1 cellular context compared by ENCODE assay signal in the genomic region with DNA sequence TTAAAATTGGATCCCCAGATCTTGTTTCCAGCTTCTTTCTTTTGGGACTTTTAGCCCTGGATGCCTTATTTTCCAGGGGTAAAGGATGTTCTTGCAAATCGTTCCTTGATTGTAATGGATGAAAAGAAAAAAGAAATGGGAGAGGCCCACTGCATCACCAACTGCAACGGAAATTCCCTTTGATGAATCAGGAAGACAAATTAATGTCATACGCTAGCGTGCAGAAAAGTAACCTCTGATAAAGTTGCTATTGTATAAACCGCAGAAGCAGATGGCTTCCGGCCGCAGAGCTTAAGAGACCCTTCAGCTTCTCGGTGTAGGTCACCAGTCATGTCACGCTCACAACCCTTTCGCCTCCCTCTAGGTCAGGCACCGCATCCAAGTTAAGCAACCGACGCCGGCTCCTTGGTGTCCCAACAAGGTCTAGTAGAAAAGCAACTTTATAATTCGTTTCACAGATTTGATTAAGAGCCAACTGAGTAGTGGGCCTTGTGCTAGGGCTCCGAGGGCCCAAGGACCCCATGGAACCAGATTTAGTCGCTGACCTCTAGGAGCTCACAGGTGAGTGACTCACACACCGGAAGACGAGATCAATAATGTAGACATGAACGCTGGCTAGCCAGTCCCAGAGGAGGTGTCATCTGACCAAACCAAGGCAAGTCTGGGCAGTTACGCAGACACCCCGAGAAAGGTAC.
TF ChIP-seq lines count a peak whose summit lies in the region.

No MANE protein-coding gene starts in this region.

TF ChIP-seq in GM23338, 12 proteins besides CTCF, POLR2A, EP300 and RAD21:
- TF ChIP-seq, protein P1, sequence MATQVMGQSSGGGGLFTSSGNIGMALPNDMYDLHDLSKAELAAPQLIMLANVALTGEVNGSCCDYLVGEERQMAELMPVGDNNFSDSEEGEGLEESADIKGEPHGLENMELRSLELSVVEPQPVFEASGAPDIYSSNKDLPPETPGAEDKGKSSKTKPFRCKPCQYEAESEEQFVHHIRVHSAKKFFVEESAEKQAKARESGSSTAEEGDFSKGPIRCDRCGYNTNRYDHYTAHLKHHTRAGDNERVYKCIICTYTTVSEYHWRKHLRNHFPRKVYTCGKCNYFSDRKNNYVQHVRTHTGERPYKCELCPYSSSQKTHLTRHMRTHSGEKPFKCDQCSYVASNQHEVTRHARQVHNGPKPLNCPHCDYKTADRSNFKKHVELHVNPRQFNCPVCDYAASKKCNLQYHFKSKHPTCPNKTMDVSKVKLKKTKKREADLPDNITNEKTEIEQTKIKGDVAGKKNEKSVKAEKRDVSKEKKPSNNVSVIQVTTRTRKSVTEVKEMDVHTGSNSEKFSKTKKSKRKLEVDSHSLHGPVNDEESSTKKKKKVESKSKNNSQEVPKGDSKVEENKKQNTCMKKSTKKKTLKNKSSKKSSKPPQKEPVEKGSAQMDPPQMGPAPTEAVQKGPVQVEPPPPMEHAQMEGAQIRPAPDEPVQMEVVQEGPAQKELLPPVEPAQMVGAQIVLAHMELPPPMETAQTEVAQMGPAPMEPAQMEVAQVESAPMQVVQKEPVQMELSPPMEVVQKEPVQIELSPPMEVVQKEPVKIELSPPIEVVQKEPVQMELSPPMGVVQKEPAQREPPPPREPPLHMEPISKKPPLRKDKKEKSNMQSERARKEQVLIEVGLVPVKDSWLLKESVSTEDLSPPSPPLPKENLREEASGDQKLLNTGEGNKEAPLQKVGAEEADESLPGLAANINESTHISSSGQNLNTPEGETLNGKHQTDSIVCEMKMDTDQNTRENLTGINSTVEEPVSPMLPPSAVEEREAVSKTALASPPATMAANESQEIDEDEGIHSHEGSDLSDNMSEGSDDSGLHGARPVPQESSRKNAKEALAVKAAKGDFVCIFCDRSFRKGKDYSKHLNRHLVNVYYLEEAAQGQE (IDR thresholded peaks at IDR 0.05; ENCODE audit: unreplicated experiment), result no peak
- TF ChIP-seq, protein P2, sequence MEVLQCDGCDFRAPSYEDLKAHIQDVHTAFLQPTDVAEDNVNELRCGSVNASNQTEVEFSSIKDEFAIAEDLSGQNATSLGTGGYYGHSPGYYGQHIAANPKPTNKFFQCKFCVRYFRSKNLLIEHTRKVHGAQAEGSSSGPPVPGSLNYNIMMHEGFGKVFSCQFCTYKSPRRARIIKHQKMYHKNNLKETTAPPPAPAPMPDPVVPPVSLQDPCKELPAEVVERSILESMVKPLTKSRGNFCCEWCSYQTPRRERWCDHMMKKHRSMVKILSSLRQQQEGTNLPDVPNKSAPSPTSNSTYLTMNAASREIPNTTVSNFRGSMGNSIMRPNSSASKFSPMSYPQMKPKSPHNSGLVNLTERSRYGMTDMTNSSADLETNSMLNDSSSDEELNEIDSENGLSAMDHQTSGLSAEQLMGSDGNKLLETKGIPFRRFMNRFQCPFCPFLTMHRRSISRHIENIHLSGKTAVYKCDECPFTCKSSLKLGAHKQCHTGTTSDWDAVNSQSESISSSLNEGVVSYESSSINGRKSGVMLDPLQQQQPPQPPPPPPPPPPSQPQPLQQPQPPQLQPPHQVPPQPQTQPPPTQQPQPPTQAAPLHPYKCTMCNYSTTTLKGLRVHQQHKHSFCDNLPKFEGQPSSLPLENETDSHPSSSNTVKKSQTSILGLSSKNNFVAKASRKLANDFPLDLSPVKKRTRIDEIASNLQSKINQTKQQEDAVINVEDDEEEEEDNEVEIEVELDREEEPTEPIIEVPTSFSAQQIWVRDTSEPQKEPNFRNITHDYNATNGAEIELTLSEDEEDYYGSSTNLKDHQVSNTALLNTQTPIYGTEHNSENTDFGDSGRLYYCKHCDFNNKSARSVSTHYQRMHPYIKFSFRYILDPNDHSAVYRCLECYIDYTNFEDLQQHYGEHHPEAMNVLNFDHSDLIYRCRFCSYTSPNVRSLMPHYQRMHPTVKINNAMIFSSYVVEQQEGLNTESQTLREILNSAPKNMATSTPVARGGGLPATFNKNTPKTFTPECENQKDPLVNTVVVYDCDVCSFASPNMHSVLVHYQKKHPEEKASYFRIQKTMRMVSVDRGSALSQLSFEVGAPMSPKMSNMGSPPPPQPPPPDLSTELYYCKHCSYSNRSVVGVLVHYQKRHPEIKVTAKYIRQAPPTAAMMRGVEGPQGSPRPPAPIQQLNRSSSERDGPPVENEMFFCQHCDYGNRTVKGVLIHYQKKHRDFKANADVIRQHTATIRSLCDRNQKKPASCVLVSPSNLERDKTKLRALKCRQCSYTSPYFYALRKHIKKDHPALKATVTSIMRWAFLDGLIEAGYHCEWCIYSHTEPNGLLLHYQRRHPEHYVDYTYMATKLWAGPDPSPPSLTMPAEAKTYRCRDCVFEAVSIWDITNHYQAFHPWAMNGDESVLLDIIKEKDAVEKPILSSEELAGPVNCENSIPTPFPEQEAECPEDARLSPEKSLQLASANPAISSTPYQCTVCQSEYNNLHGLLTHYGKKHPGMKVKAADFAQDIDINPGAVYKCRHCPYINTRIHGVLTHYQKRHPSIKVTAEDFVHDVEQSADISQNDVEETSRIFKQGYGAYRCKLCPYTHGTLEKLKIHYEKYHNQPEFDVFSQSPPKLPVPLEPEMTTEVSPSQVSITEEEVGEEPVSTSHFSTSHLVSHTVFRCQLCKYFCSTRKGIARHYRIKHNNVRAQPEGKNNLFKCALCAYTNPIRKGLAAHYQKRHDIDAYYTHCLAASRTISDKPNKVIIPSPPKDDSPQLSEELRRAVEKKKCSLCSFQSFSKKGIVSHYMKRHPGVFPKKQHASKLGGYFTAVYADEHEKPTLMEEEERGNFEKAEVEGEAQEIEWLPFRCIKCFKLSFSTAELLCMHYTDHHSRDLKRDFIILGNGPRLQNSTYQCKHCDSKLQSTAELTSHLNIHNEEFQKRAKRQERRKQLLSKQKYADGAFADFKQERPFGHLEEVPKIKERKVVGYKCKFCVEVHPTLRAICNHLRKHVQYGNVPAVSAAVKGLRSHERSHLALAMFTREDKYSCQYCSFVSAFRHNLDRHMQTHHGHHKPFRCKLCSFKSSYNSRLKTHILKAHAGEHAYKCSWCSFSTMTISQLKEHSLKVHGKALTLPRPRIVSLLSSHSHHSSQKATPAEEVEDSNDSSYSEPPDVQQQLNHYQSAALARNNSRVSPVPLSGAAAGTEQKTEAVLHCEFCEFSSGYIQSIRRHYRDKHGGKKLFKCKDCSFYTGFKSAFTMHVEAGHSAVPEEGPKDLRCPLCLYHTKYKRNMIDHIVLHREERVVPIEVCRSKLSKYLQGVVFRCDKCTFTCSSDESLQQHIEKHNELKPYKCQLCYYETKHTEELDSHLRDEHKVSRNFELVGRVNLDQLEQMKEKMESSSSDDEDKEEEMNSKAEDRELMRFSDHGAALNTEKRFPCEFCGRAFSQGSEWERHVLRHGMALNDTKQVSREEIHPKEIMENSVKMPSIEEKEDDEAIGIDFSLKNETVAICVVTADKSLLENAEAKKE (CRISPR knock-in tag; IDR thresholded peaks at IDR 0.05), result no peak
- TF ChIP-seq, protein P3, sequence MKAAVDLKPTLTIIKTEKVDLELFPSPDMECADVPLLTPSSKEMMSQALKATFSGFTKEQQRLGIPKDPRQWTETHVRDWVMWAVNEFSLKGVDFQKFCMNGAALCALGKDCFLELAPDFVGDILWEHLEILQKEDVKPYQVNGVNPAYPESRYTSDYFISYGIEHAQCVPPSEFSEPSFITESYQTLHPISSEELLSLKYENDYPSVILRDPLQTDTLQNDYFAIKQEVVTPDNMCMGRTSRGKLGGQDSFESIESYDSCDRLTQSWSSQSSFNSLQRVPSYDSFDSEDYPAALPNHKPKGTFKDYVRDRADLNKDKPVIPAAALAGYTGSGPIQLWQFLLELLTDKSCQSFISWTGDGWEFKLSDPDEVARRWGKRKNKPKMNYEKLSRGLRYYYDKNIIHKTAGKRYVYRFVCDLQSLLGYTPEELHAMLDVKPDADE (IDR thresholded peaks at IDR 0.05), result no peak
- no peak for TF ChIP-seq POLR2AphosphoS5 (IDR thresholded peaks at IDR 0.05; ENCODE audit: low read depth)
- no peak for TF ChIP-seq CREB1 (CRISPR knock-in tag; IDR thresholded peaks at IDR 0.05; ENCODE audit: low read depth)
- no peak for TF ChIP-seq ZNF331 (CRISPR knock-in tag; IDR thresholded peaks at IDR 0.05; ENCODE audit: low read depth)
- no peak for TF ChIP-seq EZH2phosphoT487 (IDR thresholded peaks at IDR 0.05; ENCODE audit: unreplicated experiment)
- no peak for TF ChIP-seq EZH2 (IDR thresholded peaks at IDR 0.05; ENCODE audit: low read depth, unreplicated experiment)
- TF ChIP-seq JUNB (IDR thresholded peaks at IDR 0.05; ENCODE audit: unreplicated experiment), result no peak
- TF ChIP-seq NANOG (IDR thresholded peaks at IDR 0.05; ENCODE audit: borderline replicate concordance), result no peak
- no peak for TF ChIP-seq ZNF114 (CRISPR knock-in tag; IDR thresholded peaks at IDR 0.05)
- TF ChIP-seq STAT1 (IDR thresholded peaks at IDR 0.05; ENCODE audit: unreplicated experiment), result no peak
